13 cellular contexts compared by ENCODE assay signal in genomic region chr7:21383217-21383832, GRCh38. TPM values are rescaled to one million over a fixed set of nuclear protein-coding genes. Genes with fewer than 3 reads are reported as not detected.
DNase-seq lines count a peak whose midpoint lies in the region; ATAC-seq and TF ChIP-seq lines count a peak whose summit lies in the region.
"Had no signal": no experiment of that assay in that cellular context is flagged by ENCODE, and none has a peak within 500 bp of the region (broad histone marks: within the 10 kb centered on the region; RNA-seq: fewer than 3 reads in every experiment).

No MANE protein-coding gene starts in this region.

- no peaks in the 10 kb centered on the region for H3K9me3 ChIP-seq in thyroid gland
- H3K9me3 ChIP-seq: ovary, tibial artery had no signal

- H3K9me3 Mint-ChIP-seq in activated CD4-positive, alpha-beta T cell treated with anti-CD3 and anti-CD28 coated beads, Interleukin-2, amount 10 ng/mL, durations not matched to agents 7 days and 5 days: peaks cover 4% of the 10 kb centered on the region
- H3K9me3 Mint-ChIP-seq in natural killer cell: no peaks in the 10 kb centered on the region

- peak; percentile 9 for DNase-seq in activated CD4-positive, alpha-beta T cell treated with anti-CD3 and anti-CD28 coated beads, Interleukin-2, amount 10 ng/mL, durations not matched to agents 7 days and 5 days
- no peak for DNase-seq in activated CD4-positive, alpha-beta T cell treated with anti-CD3 and anti-CD28 coated beads, Interleukin-2, amount 50 U/mL, for 48 hours
- DNase-seq in natural killer cell (no peak), thyroid gland (no peak), LoVo (ENCODE audit: low spot score) (no peak)
- no peak for DNase-seq in activated CD8-positive, alpha-beta memory T cell treated with anti-CD3 and anti-CD28 coated beads, Interleukin-2, amount 50 U/mL, for 48 hours
- DNase-seq: H7, kidney glomerular epithelial cell, NCI-H774, ovary, tibial artery had no signal

- H3K4me1 Mint-ChIP-seq in activated CD4-positive, alpha-beta T cell treated with anti-CD3 and anti-CD28 coated beads, Interleukin-2, amount 10 ng/mL, durations not matched to agents 7 days and 5 days: peaks cover 24% of the 10 kb centered on the region
- peaks cover 32 to 37% of the 10 kb centered on the region in 2 donors for H3K4me1 Mint-ChIP-seq in natural killer cell

- H3K4me3 Mint-ChIP-seq in activated CD4-positive, alpha-beta T cell treated with anti-CD3 and anti-CD28 coated beads, Interleukin-2, amount 10 ng/mL, durations not matched to agents 7 days and 5 days: peak overlapping the region; percentile 3
- H3K4me3 Mint-ChIP-seq in natural killer cell: peak overlapping the region; percentile 83

- H3K4me1 ChIP-seq in thyroid gland: no peaks in the 10 kb centered on the region
- H3K4me1 ChIP-seq: tibial artery had no signal

- CTCF ChIA-PET in activated CD4-positive, alpha-beta T cell treated with anti-CD3 and anti-CD28 coated beads, Interleukin-2, amount 10 ng/mL, durations not matched to agents 7 days and 5 days (lab: Charles Lee): interaction anchor here (0.5 to 1.1 kb wide), 7 partner anchors 9 to 73 kb away, joined by 3 to 4 read pairs (median 3); no protein-coding TSS in a partner anchor

- intact Hi-C loops in natural killer cell (cut with micrococcal nuclease): loop anchor here (1.0 to 2.0 kb wide), 3 partner anchors 29 to 45 kb away; no protein-coding TSS in a partner anchor
- intact Hi-C loops in thyroid gland (cut with DNase I): no loop called here

- no peak overlapping the region for H3K27ac ChIP-seq in thyroid gland
- H3K27ac ChIP-seq: ovary, tibial artery had no signal

- TF ChIP-seq POLR2A in thyroid gland (IDR thresholded peaks at IDR 0.05): no peak

- no peaks in the 10 kb centered on the region for H3K27me3 ChIP-seq in thyroid gland
- H3K27me3 ChIP-seq: ovary, tibial artery had no signal

- peak; percentile 52 for ATAC-seq in GM21825 (IDR thresholded peaks at IDR 0.05; ENCODE audit: unreplicated experiment)
- ATAC-seq in HG03378 (IDR thresholded peaks at IDR 0.05; ENCODE audit: unreplicated experiment): peak; percentile 58
- peak; percentile 69 to 86 (median 84) for ATAC-seq in natural killer cell

- POLR2A ChIA-PET in activated CD4-positive, alpha-beta T cell treated with anti-CD3 and anti-CD28 coated beads, Interleukin-2, amount 10 ng/mL, durations not matched to agents 7 days and 5 days (lab: Charles Lee): interaction anchor here (0.6 to 1.1 kb wide), 3 partner anchors 12 to 44 kb away, joined by 3 to 8 read pairs (median 3); no protein-coding TSS in a partner anchor

- peak overlapping the region; percentile 75 for H3K27ac Mint-ChIP-seq in activated CD4-positive, alpha-beta T cell treated with anti-CD3 and anti-CD28 coated beads, Interleukin-2, amount 10 ng/mL, durations not matched to agents 7 days and 5 days
- peak overlapping the region; percentile 87 to 94 for H3K27ac Mint-ChIP-seq in natural killer cell

- H3K36me3 ChIP-seq in thyroid gland: no peaks in the 10 kb centered on the region
- H3K36me3 ChIP-seq: ovary, tibial artery had no signal

- no peak for TF ChIP-seq CTCF in natural killer cell (IDR thresholded peaks at IDR 0.05)
- TF ChIP-seq CTCF in thyroid gland (IDR thresholded peaks at IDR 0.05): no peak

- H3K4me3 ChIP-seq in thyroid gland (replicated peaks in 1 of 3): no peak overlapping the region
- H3K4me3 ChIP-seq: ovary, tibial artery had no signal

- peaks cover 9% of the 10 kb centered on the region for H3K36me3 Mint-ChIP-seq in activated CD4-positive, alpha-beta T cell treated with anti-CD3 and anti-CD28 coated beads, Interleukin-2, amount 10 ng/mL, durations not matched to agents 7 days and 5 days (ENCODE audit: low read depth)
- peaks cover 2% of the 10 kb centered on the region for H3K36me3 Mint-ChIP-seq in natural killer cell

- H3K27me3 Mint-ChIP-seq in activated CD4-positive, alpha-beta T cell treated with anti-CD3 and anti-CD28 coated beads, Interleukin-2, amount 10 ng/mL, durations not matched to agents 7 days and 5 days: no peaks in the 10 kb centered on the region
- no peaks in the 10 kb centered on the region for H3K27me3 Mint-ChIP-seq in natural killer cell (ENCODE audit: low read depth in 2 of 2)

RNA-seq across cellular contexts. Expression of gene SP4, which starts 44.6 kb away (rescaled TPM):
- total RNA-seq in activated CD4-positive, alpha-beta T cell treated with anti-CD3 and anti-CD28 coated beads, Interleukin-2, amount 10 ng/mL, durations not matched to agents 7 days and 5 days: 10 to 100 TPM; 30.9 to 38.8 TPM
- 10 to 100 TPM; 38.8 to 49.6 (median 44.5) TPM for total RNA-seq in natural killer cell
- 10 to 100 TPM; 16.9 to 33.8 (median 23.9) TPM for total RNA-seq in thyroid gland
